Comparison of ENCODE assay signal across 22 cellular contexts in the genomic region with DNA sequence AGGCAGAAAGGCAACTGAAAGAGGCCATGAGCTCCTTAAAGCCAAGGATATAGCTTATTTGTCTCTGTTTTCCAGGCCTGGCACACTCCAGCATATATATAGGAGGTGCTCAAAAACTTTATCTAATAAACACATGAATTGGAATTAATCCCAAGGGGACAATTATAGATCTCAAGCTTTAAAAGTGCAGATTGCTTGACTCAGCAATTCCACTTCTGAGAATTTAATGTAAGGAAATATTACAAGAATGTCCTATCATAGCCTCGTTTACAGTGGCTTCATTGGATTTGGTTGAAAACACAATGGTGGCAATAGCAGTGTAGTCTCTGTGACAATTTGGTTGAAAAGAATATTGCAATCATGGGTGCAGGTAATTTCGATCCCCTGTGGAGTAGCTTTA.
"Had no signal": no experiment of that assay in that cellular context is flagged by ENCODE, and none has a peak within 500 bp of the region (broad histone marks: within the 10 kb centered on the region; RNA-seq: fewer than 3 reads in every experiment).

No MANE protein-coding gene starts in this region.

- H3K27ac ChIP-seq: HL-60, KMS-11, RWPE1 had no signal

- FAIRE-seq: HTR-8/SVneo had no signal

- DNase-seq: Kasumi-1, MM.1S, NCI-H1092 treated with DMSO at 0.1 percent for 48 hours, NCI-H1436, NCI-H187, NCI-H2029, NCI-H2081 treated with DMSO at 0.1 percent for 48 hours, NCI-H2171, NCI-H226, NCI-H446, NCI-H510A, NCI-H524 treated with DMSO at 0.1 percent for 48 hours, NCI-H69, NCI-H774, PC-3, SHP77 had no signal

- H3K9ac ChIP-seq: KMS-11 had no signal

- H3K4me2 ChIP-seq: KMS-11 had no signal

- ATAC-seq: Panc1, PC-3, SK-N-SH treated with all-trans-retinoic acid at 6 μM for 48 hours had no signal
